In genomic region chr10:95756796-95757657, GRCh38 we compare ENCODE assay signal across 11 cellular contexts. TPM values are rescaled to one million over a fixed set of nuclear protein-coding genes. Genes with fewer than 3 reads are reported as not detected.
DNase-seq lines count a peak whose midpoint lies in the region; FAIRE-seq and TF ChIP-seq lines count a peak whose summit lies in the region.
"Had no signal": no experiment of that assay in that cellular context is flagged by ENCODE, and none has a peak within 500 bp of the region (broad histone marks: within the 10 kb centered on the region; RNA-seq: fewer than 3 reads in every experiment).

No MANE protein-coding gene starts in this region.

- no peak overlapping the region for H3K27ac ChIP-seq in astrocyte (ENCODE audit: low read depth, low read length)
- H3K27ac ChIP-seq in mesodermal cell (ENCODE audit: low read depth, low read length, severe bottlenecking), result no peak overlapping the region
- H3K27ac ChIP-seq in thyroid gland, result peak overlapping the region in 2 of 3 donors; percentile 24 to 70
- H3K27ac ChIP-seq: foreskin keratinocyte had no signal

- peak; percentile 25 for DNase-seq in SIG-M5 treated with dmso at 0.1 percent for 504 hours (lab: John Stamatoyannopoulos, UW; ENCODE audit: unreplicated experiment)
- no peak for DNase-seq in SIG-M5 (lab: John Stamatoyannopoulos, UW)
- no peak for DNase-seq in astrocyte (ENCODE audit: low read depth)
- no peak for DNase-seq in thyroid gland
- no peak for DNase-seq in EL
- no peak for DNase-seq in NCI-H524 treated with DMSO at 0.1 percent for 48 hours (lab: John Stamatoyannopoulos, UW)
- no peak for DNase-seq in NCI-H2081 treated with DMSO at 0.1 percent for 48 hours (lab: John Stamatoyannopoulos, UW)
- DNase-seq: ACHN, activated T-cell treated with anti-CD3 and anti-CD28 coated beads for 4 hours, foreskin keratinocyte had no signal

- no CpG with 5 or more reads among the region's 5 CpGs for WGBS in mesodermal cell (ENCODE audit: insufficient coverage in 2 of 2), 2 experiments
- 57 to 59% methylated on average over 5 of the region's 5 CpGs for WGBS in thyroid gland, 2 donors

- H3K9me3 Mint-ChIP-seq in astrocyte (ENCODE audit: unreplicated experiment), result peaks cover 2% of the 10 kb centered on the region

- no peaks in the 10 kb centered on the region for H3K79me2 ChIP-seq in astrocyte (ENCODE audit: insufficient read depth, low read length)

- no peaks in the 10 kb centered on the region for H4K20me1 ChIP-seq in astrocyte (ENCODE audit: insufficient read depth, low read length)

- H3K27me3 ChIP-seq in astrocyte (ENCODE audit: insufficient read depth, low read length) (no peaks in the 10 kb centered on the region), thyroid gland (no peaks in the 10 kb centered on the region)

- H3K27ac Mint-ChIP-seq in astrocyte (ENCODE audit: unreplicated experiment), result no peak overlapping the region

- no peaks in the 10 kb centered on the region for H3K4me1 ChIP-seq in astrocyte (ENCODE audit: insufficient read depth, low read length)
- H3K4me1 ChIP-seq in mesodermal cell (ENCODE audit: control insufficient read depth, insufficient read depth, low read length, poor library complexity, severe bottlenecking), result no peaks in the 10 kb centered on the region
- peaks cover 0 to 4% of the 10 kb centered on the region in 2 donors for H3K4me1 ChIP-seq in thyroid gland
- H3K4me1 ChIP-seq: foreskin keratinocyte had no signal

- H3K4me3 Mint-ChIP-seq in astrocyte (ENCODE audit: unreplicated experiment), result no peak overlapping the region

- intact Hi-C loops in thyroid gland (cut with DNase I), result loop anchor here (10.0 kb wide), 1 partner anchor 68 kb away; no protein-coding TSS in a partner anchor

- H3K4me3 ChIP-seq in astrocyte (ENCODE audit: insufficient read depth, low read depth, low read length), result no peak overlapping the region
- peak overlapping the region; percentile 1 for H3K4me3 ChIP-seq in mesodermal cell (ENCODE audit: extremely low read depth, insufficient read depth, low read length, poor library complexity, severe bottlenecking)
- H3K4me3 ChIP-seq in thyroid gland (replicated peaks in 1 of 3), result no peak overlapping the region

- H3K4me2 ChIP-seq in astrocyte (ENCODE audit: low read length), result peak overlapping the region; percentile 73

- H3K36me3 ChIP-seq in astrocyte (ENCODE audit: insufficient read depth, low read length), result no peaks in the 10 kb centered on the region
- H3K36me3 ChIP-seq in mesodermal cell (ENCODE audit: control insufficient read depth, insufficient read depth, low read length), result no peaks in the 10 kb centered on the region
- no peaks in the 10 kb centered on the region for H3K36me3 ChIP-seq in thyroid gland

- peaks cover 13% of the 10 kb centered on the region for H3K27me3 Mint-ChIP-seq in astrocyte (ENCODE audit: low read depth, unreplicated experiment)

- no peaks in the 10 kb centered on the region for H3K9me3 ChIP-seq in astrocyte (ENCODE audit: insufficient read depth, low read depth, low read length)
- no peaks in the 10 kb centered on the region for H3K9me3 ChIP-seq in mesodermal cell (ENCODE audit: control insufficient read depth, low read length)
- no peaks in the 10 kb centered on the region for H3K9me3 ChIP-seq in thyroid gland

- H3K9ac ChIP-seq in astrocyte (ENCODE audit: low read length), result no peak overlapping the region

- H3K36me3 Mint-ChIP-seq in astrocyte (ENCODE audit: low read depth, unreplicated experiment), result no peaks in the 10 kb centered on the region

- no peak for FAIRE-seq in astrocyte (lab: Jason Lieb, UNC)

- H2AFZ ChIP-seq in astrocyte (ENCODE audit: low read depth, low read length), result no peak overlapping the region

- TF ChIP-seq POLR2A in thyroid gland (IDR thresholded peaks at IDR 0.05), result no peak

- peaks cover 9% of the 10 kb centered on the region for H3K4me1 Mint-ChIP-seq in astrocyte (ENCODE audit: low read depth, unreplicated experiment)

- TF ChIP-seq CTCF in astrocyte (IDR thresholded peaks at IDR 0.05; ENCODE audit: insufficient read depth, low read depth, low read length) (no peak), thyroid gland (IDR thresholded peaks at IDR 0.05) (no peak)

RNA-seq across cellular contexts. Expression of gene ENTPD1, which starts 1.1 kb away (rescaled TPM):
- 0.77 and 0.95 TPM in 2 replicates for total RNA-seq in astrocyte
- 5.2 TPM for polyA plus RNA-seq in mesodermal cell (2013, experiment 1 of 2)
- polyA plus RNA-seq in mesodermal cell (2013, experiment 2 of 2), result 4.6 TPM
- total RNA-seq in thyroid gland, result 10 to 100 TPM in 3 of 4 donors, 1 to 10 TPM in 1; 7.2 to 19.3 (median 13.4) TPM
- total RNA-seq: foreskin keratinocyte had no signal
- polyA plus RNA-seq: foreskin keratinocyte had no signal

Comparison
In these comparisons a context has a peak if more than half of its experiments do, and no peak if none do; other contexts are left out.
1. H3K27ac ChIP-seq: peak in thyroid gland (2 of 3); none in astrocyte (single experiment) and mesodermal cell (single experiment).